In the genomic region with DNA sequence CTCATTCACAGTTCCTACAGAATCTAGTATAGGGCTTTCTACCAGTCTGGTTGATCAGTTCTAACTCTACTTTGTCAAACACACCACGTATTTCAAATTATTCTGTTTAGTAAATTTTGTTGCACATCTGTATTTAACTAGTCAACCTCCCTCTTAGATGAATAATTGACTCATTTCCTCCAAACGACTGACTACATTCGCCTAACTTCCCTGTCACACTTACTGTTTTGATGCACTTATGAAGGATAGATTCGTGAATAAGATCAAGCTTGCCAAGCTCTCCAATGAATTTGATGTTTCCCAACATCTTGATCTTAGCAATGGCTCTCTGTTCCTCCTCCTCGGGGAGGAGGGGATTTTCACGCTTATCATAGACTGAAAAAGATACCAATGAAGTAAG, we compare ENCODE assay signal across 5 cellular contexts.
TF ChIP-seq lines count a peak whose summit lies in the region.

No MANE protein-coding gene starts in this region.

TF ChIP-seq in SK-N-SH, 30 proteins besides CTCF, POLR2A, EP300 and RAD21 (continues in another document):
- TF ChIP-seq TAF1 (IDR thresholded peaks at IDR 0.05; ENCODE audit: borderline replicate concordance, low read depth, low read length) (no peak), IRF3 (IDR thresholded peaks at IDR 0.05; ENCODE audit: low read depth, low read length) (no peak), GATA2 (CRISPR knock-in tag; IDR thresholded peaks at IDR 0.05) (no peak), FOXJ3 (CRISPR knock-in tag; IDR thresholded peaks at IDR 0.05) (no peak), SIN3A (IDR thresholded peaks at IDR 0.05; ENCODE audit: borderline replicate concordance, low read depth, low read length) (no peak), FOSL2 (IDR thresholded peaks at IDR 0.05; ENCODE audit: borderline replicate concordance, low read depth) (no peak), SMC3 (IDR thresholded peaks at IDR 0.05; ENCODE audit: low read depth, low read length) (no peak), RCOR1 (IDR thresholded peaks at IDR 0.05; ENCODE audit: low read length) (no peak), POLR2AphosphoS5 (IDR thresholded peaks at IDR 0.05; ENCODE audit: low read depth, low read length) (no peak; the same call in 1 of the 2 replicates), NFIC (IDR thresholded peaks at IDR 0.05; ENCODE audit: borderline replicate concordance) (no peak), RXRA (IDR thresholded peaks at IDR 0.05; ENCODE audit: borderline replicate concordance, low read depth) (no peak)
- TF ChIP-seq, protein P1, sequence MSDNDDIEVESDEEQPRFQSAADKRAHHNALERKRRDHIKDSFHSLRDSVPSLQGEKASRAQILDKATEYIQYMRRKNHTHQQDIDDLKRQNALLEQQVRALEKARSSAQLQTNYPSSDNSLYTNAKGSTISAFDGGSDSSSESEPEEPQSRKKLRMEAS (IDR thresholded peaks at IDR 0.05; ENCODE audit: low read depth) = no peak

TF ChIP-seq in SK-N-SH treated with all-trans-retinoic acid at 6 μM for 48 hours, 23 proteins besides CTCF, POLR2A, EP300 and RAD21:
- no peak for TF ChIP-seq POU6F1 (CRISPR knock-in tag; IDR thresholded peaks at IDR 0.05; ENCODE audit: borderline replicate concordance, low read depth)
- no peak for TF ChIP-seq TCF4 (CRISPR knock-in tag; IDR thresholded peaks at IDR 0.05; ENCODE audit: borderline replicate concordance)

TF ChIP-seq in GM23338, 12 proteins besides CTCF, POLR2A, EP300 and RAD21 (continues in another document):
- TF ChIP-seq NANOG (IDR thresholded peaks at IDR 0.05; ENCODE audit: borderline replicate concordance) = no peak
- no peak for TF ChIP-seq CREB1 (CRISPR knock-in tag; IDR thresholded peaks at IDR 0.05; ENCODE audit: low read depth)
- no peak for TF ChIP-seq ZNF462 (CRISPR knock-in tag; IDR thresholded peaks at IDR 0.05)

TF ChIP-seq in K562, 482 proteins besides CTCF, POLR2A, EP300 and RAD21:
- TF ChIP-seq SP1 (CRISPR knock-in tag; IDR thresholded peaks at IDR 0.05) (peak; percentile 36; the same call in 1 of the 2 replicates), HDAC6 (IDR thresholded peaks at IDR 0.05; ENCODE audit: low read depth, low read length) (no peak), ILF3 (IDR thresholded peaks at IDR 0.05; ENCODE audit: borderline replicate concordance) (0 out of 2 replicates have a peak, but pooled peaks have one; percentile 25)

TF ChIP-seq in neural cell, 6 proteins besides CTCF, POLR2A, EP300 and RAD21:
- TF ChIP-seq MXI1 (conservative IDR thresholded peaks at IDR 0.05; ENCODE audit: poor library complexity, severe bottlenecking) = no peak
- TF ChIP-seq EZH2 (IDR thresholded peaks at IDR 0.05; ENCODE audit: borderline replicate concordance, insufficient read depth, low read length, poor library complexity, severe bottlenecking) = no peak
- no peak for TF ChIP-seq TAF1 (IDR thresholded peaks at IDR 0.05; ENCODE audit: low read depth)
- TF ChIP-seq SMC3 (conservative IDR thresholded peaks at IDR 0.05; ENCODE audit: poor library complexity) = no peak
- no peak for TF ChIP-seq REST (IDR thresholded peaks at IDR 0.05; ENCODE audit: borderline replicate concordance)
- no peak for TF ChIP-seq POLR2AphosphoS5 (IDR thresholded peaks at IDR 0.05)
TF ChIP-seq in neural cell: peak in this region for 0.
